ENCODE assay signal across 10 cellular contexts in the genomic region with DNA sequence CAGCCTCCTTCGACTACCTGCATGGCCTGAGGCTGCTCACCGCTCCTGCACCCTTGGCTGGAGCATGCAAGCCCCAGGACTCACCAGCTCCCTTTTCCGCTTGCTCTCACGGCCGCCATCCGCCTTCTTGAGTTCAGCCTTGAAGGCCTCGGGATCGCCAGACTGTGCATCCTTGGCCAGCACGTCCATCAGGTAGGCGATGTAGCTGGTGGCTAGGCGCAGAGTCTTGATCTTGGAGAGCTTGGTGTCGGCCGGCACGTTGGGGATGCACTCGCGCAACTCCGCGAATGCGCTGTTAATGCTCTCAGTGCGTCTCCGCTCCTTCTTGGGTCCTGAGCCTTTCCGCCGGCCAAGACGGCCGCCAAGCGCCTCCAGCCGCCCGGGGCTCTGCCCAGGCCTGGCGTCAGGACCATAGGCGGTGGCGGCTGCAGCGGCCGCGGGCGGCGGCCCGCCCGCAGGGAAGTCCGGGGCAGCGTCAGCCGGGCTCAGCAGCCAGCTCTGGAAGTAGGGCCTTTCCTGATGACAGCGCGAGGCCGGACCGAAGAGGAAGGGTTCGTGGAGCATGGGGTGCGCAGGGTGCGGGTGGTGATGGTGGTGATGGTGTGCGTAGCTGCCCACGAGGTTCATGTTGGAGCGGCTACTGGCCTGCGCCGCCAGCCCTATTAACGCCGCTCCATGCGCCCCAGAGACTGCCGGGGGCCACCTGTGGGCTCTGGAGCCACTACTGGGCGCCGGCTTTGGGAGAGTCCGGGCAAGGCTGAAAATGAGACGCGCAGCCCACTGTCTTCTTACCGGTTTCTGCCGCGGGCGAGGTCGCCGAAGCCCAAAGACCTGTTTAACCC. TPM values are rescaled to one million over a fixed set of nuclear protein-coding genes. Genes with fewer than 3 reads are reported as not detected.
A peak's percentile ranks its signal among the peaks of the same experiment; 100 is the strongest.
DNase-seq lines count a peak whose midpoint lies in the region; ATAC-seq and TF ChIP-seq lines count a peak whose summit lies in the region.
"Had no signal": no experiment of that assay in that cellular context is flagged by ENCODE, and none has a peak within 500 bp of the region (broad histone marks: within the 10 kb centered on the region; RNA-seq: fewer than 3 reads in every experiment).

No MANE protein-coding gene starts in this region.

- H3K4me1 ChIP-seq in body of pancreas (peaks cover 66% of the 10 kb centered on the region), left lung (peaks cover 18 to 37% of the 10 kb centered on the region in 2 donors), tibial artery (peaks cover 0 to 62% (median 54%) of the 10 kb centered on the region in 4 donors), SJCRH30 (no peaks in the 10 kb centered on the region)

- TF ChIP-seq CTCF in body of pancreas (IDR thresholded peaks at IDR 0.05): no peak
- no peak for TF ChIP-seq CTCF in left lung (IDR thresholded peaks at IDR 0.05)
- TF ChIP-seq CTCF in tibial artery (IDR thresholded peaks at IDR 0.05): no peak

- 3 to 6% methylated on average over 8 to 68 of the region's 68 CpGs for WGBS in body of pancreas, 2 donors

- H3K9me3 ChIP-seq in body of pancreas: no peaks in the 10 kb centered on the region
- no peaks in the 10 kb centered on the region for H3K9me3 ChIP-seq in left lung
- H3K9me3 ChIP-seq in tibial artery: no peaks in the 10 kb centered on the region
- H3K9me3 ChIP-seq in SJCRH30 (replicated peaks): no peaks in the 10 kb centered on the region
- H3K9me3 ChIP-seq: neutrophil had no signal

- no peaks in the 10 kb centered on the region for H3K36me3 ChIP-seq in body of pancreas (replicated peaks in 1 of 2; ENCODE audit: insufficient read depth in 1 of 2, low read depth in 2 of 2)
- no peaks in the 10 kb centered on the region for H3K36me3 ChIP-seq in left lung
- no peaks in the 10 kb centered on the region for H3K36me3 ChIP-seq in tibial artery
- no peaks in the 10 kb centered on the region for H3K36me3 ChIP-seq in SJCRH30
- H3K36me3 ChIP-seq: neutrophil had no signal

- peak; percentile 37 for DNase-seq in activated CD4-positive, alpha-beta T cell treated with anti-CD3 and anti-CD28 coated beads for 48 hours
- DNase-seq in activated CD4-positive, alpha-beta T cell treated with anti-CD3 and anti-CD28 coated beads, Interleukin-2, amount 50 U/mL, for 4 hours: no peak
- DNase-seq in body of pancreas (no peak), left lung (peak in 1 of 2 donors; percentile 78), tibial artery (no peak), SJCRH30 (no peak), posterior vena cava (ENCODE audit: low spot score) (no peak)
- DNase-seq: C1 segment of cervical spinal cord had no signal

- intact Hi-C loops in body of pancreas (cut with DNase I) (no loop called here), left lung (cut with DNase I) (no loop called here), tibial artery (cut with DNase I; ENCODE audit: low total_unique reads) (no loop called here), posterior vena cava (cut with DNase I) (loop anchor here in 1 of 2 donors (10.0 kb wide), 1 partner anchor 1093 kb away; no protein-coding TSS in a partner anchor)

- peaks cover 0 to 92% of the 10 kb centered on the region in 2 donors for H3K27me3 ChIP-seq in body of pancreas
- peaks cover 100% of the 10 kb centered on the region in 2 donors for H3K27me3 ChIP-seq in left lung
- peaks cover 14 to 100% of the 10 kb centered on the region in 2 donors for H3K27me3 ChIP-seq in tibial artery
- H3K27me3 ChIP-seq in SJCRH30: peaks cover 3% of the 10 kb centered on the region; the same call in 1 of the 2 replicates

- ATAC-seq in body of pancreas (peak; percentile 41), left lung (peak; percentile 51), HG02981 (IDR thresholded peaks at IDR 0.05; ENCODE audit: unreplicated experiment) (no peak)

- no peak overlapping the region for H3K4me3 ChIP-seq in body of pancreas
- H3K4me3 ChIP-seq in left lung: no peak overlapping the region
- peak overlapping the region; percentile 42 to 46 for H3K4me3 ChIP-seq in tibial artery
- H3K4me3 ChIP-seq in SJCRH30: no peak overlapping the region

- H3K27ac ChIP-seq in body of pancreas (no peak overlapping the region), left lung (no peak overlapping the region), tibial artery (peak overlapping the region in 1 of 2 donors; percentile 25), SJCRH30 (no peak overlapping the region)
- H3K27ac ChIP-seq: neutrophil had no signal

- TF ChIP-seq POLR2A in body of pancreas (IDR thresholded peaks at IDR 0.05): no peak

RNA-seq across cellular contexts. Expression of a gene that starts 0.4 kb away (rescaled TPM):
- total RNA-seq in body of pancreas: not detected
- not detected for total RNA-seq in left lung
- total RNA-seq in SJCRH30 (2014; rRNA removed; shearing (Covaris generic)): not detected in 2 replicates
- total RNA-seq in posterior vena cava: not detected

RNA-seq across cellular contexts. Expression of a gene that starts 31.8 kb away (rescaled TPM):
- total RNA-seq in body of pancreas (10 to 100 TPM; 11.7 to 15.5 TPM), left lung (10 to 100 TPM; 31.1 to 34.8 TPM), posterior vena cava (10 to 100 TPM; 34.6 to 50.5 TPM)
- 30.4 and 34.9 TPM in 2 replicates for total RNA-seq in SJCRH30 (2014; rRNA removed; shearing (Covaris generic))

Comparison
In these comparisons a context has a peak if more than half of its experiments do, and no peak if none do; other contexts are left out.
1. H3K4me3 ChIP-seq: peak in tibial artery (2 of 2); none in body of pancreas (0 of 2), left lung (0 of 2) and SJCRH30 (single experiment).